1 cellular context compared by ENCODE assay signal in the genomic region with DNA sequence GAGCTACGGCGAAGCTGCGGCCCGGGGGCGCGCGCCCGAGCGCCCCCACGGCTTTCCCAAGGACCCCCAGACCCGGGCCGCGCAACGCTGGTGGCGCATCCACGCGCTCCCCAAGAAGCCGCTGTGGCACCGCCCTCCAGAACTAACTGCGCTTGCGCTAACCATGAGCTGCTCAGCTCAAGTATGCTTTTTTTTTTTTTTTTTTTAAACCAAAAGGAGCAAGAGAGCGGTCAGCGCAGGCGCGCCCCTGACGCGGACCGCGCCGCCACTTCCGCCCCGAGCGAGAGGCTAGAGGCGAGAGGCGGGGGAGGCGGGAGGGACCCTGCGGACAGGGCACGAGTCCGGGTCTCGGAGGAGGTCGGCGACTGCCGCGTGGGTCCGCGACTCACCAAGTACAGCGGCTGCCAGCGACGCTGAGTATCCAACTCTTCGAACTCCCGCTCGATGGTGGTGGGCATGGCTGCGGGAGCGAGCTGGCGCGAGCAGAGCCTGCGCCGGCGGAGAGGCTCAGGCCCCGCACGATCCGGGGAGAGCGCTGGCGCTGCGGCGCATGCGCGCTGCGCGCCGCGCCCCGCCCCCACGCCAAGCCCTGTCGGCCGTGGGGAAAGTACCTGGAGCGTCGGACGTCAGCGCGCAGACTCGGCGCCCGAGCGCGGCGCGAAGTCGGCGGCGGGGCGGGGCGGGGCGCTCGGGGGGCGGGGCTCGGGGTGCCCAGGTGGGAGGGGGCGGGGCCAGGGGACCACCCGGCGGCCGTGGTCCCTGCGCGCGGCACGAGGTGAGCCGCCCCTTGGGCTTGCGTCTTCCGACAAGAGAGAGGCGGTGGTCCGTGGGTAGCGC.
TF ChIP-seq lines count a peak whose summit lies in the region.

A gene (minus strand): TSS at position 554 of the 837 bp plus-strand sequence. CDS start 96 bp downstream, at position 458.

TF ChIP-seq in K562, 482 proteins besides CTCF, POLR2A, EP300 and RAD21 (continued from another document and continues in another):
- TF ChIP-seq, protein P1, sequence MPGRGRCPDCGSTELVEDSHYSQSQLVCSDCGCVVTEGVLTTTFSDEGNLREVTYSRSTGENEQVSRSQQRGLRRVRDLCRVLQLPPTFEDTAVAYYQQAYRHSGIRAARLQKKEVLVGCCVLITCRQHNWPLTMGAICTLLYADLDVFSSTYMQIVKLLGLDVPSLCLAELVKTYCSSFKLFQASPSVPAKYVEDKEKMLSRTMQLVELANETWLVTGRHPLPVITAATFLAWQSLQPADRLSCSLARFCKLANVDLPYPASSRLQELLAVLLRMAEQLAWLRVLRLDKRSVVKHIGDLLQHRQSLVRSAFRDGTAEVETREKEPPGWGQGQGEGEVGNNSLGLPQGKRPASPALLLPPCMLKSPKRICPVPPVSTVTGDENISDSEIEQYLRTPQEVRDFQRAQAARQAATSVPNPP (IDR thresholded peaks at IDR 0.05; ENCODE audit: borderline replicate concordance, insufficient read depth, insufficient read length): no peak
- TF ChIP-seq, protein P2, sequence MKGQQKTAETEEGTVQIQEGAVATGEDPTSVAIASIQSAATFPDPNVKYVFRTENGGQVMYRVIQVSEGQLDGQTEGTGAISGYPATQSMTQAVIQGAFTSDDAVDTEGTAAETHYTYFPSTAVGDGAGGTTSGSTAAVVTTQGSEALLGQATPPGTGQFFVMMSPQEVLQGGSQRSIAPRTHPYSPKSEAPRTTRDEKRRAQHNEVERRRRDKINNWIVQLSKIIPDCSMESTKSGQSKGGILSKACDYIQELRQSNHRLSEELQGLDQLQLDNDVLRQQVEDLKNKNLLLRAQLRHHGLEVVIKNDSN (CRISPR knock-in tag; IDR thresholded peaks at IDR 0.05): no peak; the same call in 1 of the 2 replicates
- TF ChIP-seq, protein P3, sequence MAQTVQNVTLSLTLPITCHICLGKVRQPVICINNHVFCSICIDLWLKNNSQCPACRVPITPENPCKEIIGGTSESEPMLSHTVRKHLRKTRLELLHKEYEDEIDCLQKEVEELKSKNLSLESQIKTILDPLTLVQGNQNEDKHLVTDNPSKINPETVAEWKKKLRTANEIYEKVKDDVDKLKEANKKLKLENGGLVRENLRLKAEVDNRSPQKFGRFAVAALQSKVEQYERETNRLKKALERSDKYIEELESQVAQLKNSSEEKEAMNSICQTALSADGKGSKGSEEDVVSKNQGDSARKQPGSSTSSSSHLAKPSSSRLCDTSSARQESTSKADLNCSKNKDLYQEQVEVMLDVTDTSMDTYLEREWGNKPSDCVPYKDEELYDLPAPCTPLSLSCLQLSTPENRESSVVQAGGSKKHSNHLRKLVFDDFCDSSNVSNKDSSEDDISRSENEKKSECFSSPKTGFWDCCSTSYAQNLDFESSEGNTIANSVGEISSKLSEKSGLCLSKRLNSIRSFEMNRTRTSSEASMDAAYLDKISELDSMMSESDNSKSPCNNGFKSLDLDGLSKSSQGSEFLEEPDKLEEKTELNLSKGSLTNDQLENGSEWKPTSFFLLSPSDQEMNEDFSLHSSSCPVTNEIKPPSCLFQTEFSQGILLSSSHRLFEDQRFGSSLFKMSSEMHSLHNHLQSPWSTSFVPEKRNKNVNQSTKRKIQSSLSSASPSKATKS (CRISPR knock-in tag; IDR thresholded peaks at IDR 0.05): no peak
- TF ChIP-seq NFYB (IDR thresholded peaks at IDR 0.05; ENCODE audit: extremely low read depth, insufficient read length): no peak
- TF ChIP-seq, protein P4, sequence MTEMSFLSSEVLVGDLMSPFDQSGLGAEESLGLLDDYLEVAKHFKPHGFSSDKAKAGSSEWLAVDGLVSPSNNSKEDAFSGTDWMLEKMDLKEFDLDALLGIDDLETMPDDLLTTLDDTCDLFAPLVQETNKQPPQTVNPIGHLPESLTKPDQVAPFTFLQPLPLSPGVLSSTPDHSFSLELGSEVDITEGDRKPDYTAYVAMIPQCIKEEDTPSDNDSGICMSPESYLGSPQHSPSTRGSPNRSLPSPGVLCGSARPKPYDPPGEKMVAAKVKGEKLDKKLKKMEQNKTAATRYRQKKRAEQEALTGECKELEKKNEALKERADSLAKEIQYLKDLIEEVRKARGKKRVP (CRISPR knock-in tag; IDR thresholded peaks at IDR 0.05): peak; percentile 70; the same call in 1 of the 2 replicates
- TF ChIP-seq ZNF24 (IDR thresholded peaks at IDR 0.05): no peak
- TF ChIP-seq ZKSCAN8 (CRISPR knock-in tag; IDR thresholded peaks at IDR 0.05): no peak
- TF ChIP-seq, protein P5, sequence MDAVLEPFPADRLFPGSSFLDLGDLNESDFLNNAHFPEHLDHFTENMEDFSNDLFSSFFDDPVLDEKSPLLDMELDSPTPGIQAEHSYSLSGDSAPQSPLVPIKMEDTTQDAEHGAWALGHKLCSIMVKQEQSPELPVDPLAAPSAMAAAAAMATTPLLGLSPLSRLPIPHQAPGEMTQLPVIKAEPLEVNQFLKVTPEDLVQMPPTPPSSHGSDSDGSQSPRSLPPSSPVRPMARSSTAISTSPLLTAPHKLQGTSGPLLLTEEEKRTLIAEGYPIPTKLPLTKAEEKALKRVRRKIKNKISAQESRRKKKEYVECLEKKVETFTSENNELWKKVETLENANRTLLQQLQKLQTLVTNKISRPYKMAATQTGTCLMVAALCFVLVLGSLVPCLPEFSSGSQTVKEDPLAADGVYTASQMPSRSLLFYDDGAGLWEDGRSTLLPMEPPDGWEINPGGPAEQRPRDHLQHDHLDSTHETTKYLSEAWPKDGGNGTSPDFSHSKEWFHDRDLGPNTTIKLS (IDR thresholded peaks at IDR 0.05; ENCODE audit: borderline replicate concordance, low read depth): peak; percentile 70
- no peak for TF ChIP-seq TRIM24 (IDR thresholded peaks at IDR 0.05)
- no peak for TF ChIP-seq KHSRP (IDR thresholded peaks at IDR 0.05)
- TF ChIP-seq, protein P6, sequence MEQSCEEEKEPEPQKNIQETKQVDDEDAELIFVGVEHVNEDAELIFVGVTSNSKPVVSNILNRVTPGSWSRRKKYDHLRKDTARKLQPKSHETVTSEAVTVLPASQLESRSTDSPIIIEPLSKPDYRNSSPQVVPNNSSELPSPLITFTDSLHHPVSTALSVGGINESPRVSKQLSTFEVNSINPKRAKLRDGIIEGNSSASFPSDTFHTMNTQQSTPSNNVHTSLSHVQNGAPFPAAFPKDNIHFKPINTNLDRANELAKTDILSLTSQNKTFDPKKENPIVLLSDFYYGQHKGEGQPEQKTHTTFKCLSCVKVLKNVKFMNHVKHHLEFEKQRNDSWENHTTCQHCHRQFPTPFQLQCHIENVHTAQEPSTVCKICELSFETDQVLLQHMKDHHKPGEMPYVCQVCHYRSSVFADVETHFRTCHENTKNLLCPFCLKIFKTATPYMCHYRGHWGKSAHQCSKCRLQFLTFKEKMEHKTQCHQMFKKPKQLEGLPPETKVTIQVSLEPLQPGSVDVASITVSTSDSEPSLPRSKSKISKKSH (CRISPR knock-in tag; IDR thresholded peaks at IDR 0.05): no peak
- no peak for TF ChIP-seq PTTG1 (tag; IDR thresholded peaks at IDR 0.05; ENCODE audit: low read depth)
- TF ChIP-seq KDM5B (IDR thresholded peaks at IDR 0.05; ENCODE audit: insufficient replicate concordance, low read depth, low read length): peak; percentile 96
- TF ChIP-seq TRIM28 (IDR thresholded peaks at IDR 0.05): no peak
- TF ChIP-seq ZNF140 (CRISPR knock-in tag; IDR thresholded peaks at IDR 0.05): no peak
- no peak for TF ChIP-seq COPS2 (conservative IDR thresholded peaks at IDR 0.05)
- TF ChIP-seq, protein P7, sequence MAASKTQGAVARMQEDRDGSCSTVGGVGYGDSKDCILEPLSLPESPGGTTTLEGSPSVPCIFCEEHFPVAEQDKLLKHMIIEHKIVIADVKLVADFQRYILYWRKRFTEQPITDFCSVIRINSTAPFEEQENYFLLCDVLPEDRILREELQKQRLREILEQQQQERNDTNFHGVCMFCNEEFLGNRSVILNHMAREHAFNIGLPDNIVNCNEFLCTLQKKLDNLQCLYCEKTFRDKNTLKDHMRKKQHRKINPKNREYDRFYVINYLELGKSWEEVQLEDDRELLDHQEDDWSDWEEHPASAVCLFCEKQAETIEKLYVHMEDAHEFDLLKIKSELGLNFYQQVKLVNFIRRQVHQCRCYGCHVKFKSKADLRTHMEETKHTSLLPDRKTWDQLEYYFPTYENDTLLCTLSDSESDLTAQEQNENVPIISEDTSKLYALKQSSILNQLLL (CRISPR knock-in tag; IDR thresholded peaks at IDR 0.05; ENCODE audit: borderline replicate concordance): no peak
- no peak for TF ChIP-seq PRMT5 (CRISPR knock-in tag; IDR thresholded peaks at IDR 0.05)
- TF ChIP-seq ZNF354B (CRISPR knock-in tag; IDR thresholded peaks at IDR 0.05): no peak
- TF ChIP-seq, protein P8, sequence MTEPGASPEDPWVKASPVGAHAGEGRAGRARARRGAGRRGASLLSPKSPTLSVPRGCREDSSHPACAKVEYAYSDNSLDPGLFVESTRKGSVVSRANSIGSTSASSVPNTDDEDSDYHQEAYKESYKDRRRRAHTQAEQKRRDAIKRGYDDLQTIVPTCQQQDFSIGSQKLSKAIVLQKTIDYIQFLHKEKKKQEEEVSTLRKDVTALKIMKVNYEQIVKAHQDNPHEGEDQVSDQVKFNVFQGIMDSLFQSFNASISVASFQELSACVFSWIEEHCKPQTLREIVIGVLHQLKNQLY (CRISPR knock-in tag; conservative IDR thresholded peaks at IDR 0.05): 0 out of 4 replicates have a peak, but pooled peaks of 1 of the 2 experiments have one; percentile 37
- TF ChIP-seq, protein P9, sequence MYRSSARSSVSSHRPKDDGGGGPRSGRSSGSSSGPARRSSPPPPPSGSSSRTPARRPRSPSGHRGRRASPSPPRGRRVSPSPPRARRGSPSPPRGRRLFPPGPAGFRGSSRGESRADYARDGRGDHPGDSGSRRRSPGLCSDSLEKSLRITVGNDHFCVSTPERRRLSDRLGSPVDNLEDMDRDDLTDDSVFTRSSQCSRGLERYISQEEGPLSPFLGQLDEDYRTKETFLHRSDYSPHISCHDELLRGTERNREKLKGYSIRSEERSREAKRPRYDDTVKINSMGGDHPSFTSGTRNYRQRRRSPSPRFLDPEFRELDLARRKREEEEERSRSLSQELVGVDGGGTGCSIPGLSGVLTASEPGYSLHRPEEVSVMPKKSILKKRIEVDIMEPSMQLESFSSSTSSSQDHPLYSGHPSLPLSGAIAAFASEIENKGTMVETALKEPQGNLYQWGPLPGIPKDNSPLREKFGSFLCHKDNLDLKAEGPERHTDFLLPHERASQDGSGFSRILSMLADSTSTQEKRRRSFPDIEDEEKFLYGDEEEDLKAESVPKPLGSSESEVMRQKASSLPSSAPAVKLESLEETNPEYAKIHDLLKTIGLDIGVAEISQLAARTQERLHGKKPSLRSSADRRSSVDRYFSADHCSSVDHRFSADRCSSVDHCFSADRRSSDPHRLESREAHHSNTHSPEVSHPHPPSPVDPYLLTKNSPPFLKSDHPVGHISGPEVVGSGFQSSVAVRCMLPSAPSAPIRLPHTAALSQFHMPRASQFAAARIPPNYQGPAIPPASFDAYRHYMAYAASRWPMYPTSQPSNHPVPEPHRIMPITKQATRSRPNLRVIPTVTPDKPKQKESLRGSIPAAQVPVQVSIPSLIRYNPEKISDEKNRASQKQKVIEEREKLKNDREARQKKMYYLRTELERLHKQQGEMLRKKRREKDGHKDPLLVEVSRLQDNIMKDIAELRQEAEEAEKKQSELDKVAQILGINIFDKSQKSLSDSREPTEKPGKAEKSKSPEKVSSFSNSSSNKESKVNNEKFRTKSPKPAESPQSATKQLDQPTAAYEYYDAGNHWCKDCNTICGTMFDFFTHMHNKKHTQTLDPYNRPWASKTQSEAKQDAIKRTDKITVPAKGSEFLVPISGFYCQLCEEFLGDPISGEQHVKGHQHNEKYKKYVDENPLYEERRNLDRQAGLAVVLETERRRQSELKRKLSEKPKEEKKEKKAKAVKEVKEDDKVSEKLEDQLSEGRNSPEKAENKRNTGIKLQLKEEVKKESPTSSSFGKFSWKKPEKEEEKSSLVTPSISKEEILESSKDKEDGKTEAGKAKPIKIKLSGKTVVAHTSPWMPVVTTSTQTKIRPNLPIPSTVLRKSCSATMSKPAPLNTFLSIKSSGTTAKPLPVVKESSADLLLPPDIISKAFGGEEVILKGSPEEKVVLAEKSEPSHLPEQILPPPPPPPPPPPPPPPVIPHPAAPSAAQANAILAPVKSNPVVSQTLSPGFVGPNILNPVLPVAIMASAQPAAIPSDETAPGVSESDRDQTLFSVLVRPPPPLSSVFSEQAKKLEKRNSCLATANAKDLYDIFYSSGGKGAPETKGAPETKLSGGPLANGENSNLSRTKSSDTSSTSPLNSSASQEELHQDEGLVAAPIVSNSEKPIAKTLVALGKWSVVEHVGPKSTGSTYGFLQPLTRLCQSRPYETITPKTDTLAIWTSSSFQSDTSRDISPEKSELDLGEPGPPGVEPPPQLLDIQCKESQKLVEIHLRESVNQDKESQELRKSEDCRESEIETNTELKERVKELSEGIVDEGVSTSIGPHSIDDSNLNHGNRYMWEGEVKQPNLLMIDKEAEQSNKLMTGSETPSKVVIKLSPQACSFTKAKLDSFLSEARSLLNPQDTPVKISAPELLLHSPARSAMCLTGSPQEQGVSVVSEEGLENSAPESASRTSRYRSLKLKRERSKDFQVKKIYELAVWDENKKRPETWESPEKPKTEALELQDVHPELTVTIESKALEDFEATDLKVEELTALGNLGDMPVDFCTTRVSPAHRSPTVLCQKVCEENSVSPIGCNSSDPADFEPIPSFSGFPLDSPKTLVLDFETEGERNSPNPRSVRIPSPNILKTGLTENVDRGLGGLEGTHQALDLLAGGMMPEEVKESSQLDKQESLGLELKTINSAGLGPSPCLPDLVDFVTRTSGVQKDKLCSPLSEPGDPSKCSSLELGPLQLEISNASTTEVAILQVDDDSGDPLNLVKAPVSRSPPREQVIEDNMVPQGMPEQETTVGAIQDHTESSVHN (IDR thresholded peaks at IDR 0.05; ENCODE audit: borderline replicate concordance in 1 of 2, low read depth in 1 of 2): no peak
- TF ChIP-seq ARID1B (IDR thresholded peaks at IDR 0.05): no peak
- no peak for TF ChIP-seq PYGO2 (tag; IDR thresholded peaks at IDR 0.05)
- TF ChIP-seq CREB1 (IDR thresholded peaks at IDR 0.05): peak; percentile 70
- peak; percentile 50; the same call in 1 of the 2 replicates for TF ChIP-seq CREB1 (CRISPR knock-in tag; IDR thresholded peaks at IDR 0.05)
- no peak for TF ChIP-seq RBM39 (optimal IDR thresholded peaks at IDR 0.05; ENCODE audit: low read depth, low read length)
- TF ChIP-seq, protein P10, sequence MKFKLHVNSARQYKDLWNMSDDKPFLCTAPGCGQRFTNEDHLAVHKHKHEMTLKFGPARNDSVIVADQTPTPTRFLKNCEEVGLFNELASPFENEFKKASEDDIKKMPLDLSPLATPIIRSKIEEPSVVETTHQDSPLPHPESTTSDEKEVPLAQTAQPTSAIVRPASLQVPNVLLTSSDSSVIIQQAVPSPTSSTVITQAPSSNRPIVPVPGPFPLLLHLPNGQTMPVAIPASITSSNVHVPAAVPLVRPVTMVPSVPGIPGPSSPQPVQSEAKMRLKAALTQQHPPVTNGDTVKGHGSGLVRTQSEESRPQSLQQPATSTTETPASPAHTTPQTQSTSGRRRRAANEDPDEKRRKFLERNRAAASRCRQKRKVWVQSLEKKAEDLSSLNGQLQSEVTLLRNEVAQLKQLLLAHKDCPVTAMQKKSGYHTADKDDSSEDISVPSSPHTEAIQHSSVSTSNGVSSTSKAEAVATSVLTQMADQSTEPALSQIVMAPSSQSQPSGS (CRISPR knock-in tag; IDR thresholded peaks at IDR 0.05): no peak
